Comparison of ENCODE assay signal across 7 cellular contexts in genomic region chr5:26700759-26701384, GRCh38.
A peak's percentile ranks its signal among the peaks of the same experiment; 100 is the strongest.
DNase-seq lines count a peak whose midpoint lies in the region; ATAC-seq, FAIRE-seq and TF ChIP-seq lines count a peak whose summit lies in the region.

No MANE protein-coding gene starts in this region.

- H3K79me2 ChIP-seq in PC-9 (ENCODE audit: low read depth) = no peaks in the 10 kb centered on the region

- no peaks in the 10 kb centered on the region for H3K9me2 ChIP-seq in PC-9 (ENCODE audit: insufficient read depth)

- TF ChIP-seq CTCF in PC-9 (conservative IDR thresholded peaks at IDR 0.05) = peak; percentile 78
- peak; percentile 33 for TF ChIP-seq CTCF in fibroblast of mammary gland (conservative IDR thresholded peaks at IDR 0.05; ENCODE audit: control insufficient read depth, insufficient read depth, low read depth, low read length)
- TF ChIP-seq CTCF in vagina (IDR thresholded peaks at IDR 0.05) = peak in 1 of 3 experiments; percentile 15

- no peak for FAIRE-seq in urothelium cell line (lab: Jason Lieb, UNC)

- no peaks in the 10 kb centered on the region for H3K9me3 ChIP-seq in PC-9 (ENCODE audit: insufficient read depth, low read depth)
- H3K9me3 ChIP-seq in vagina = no peaks in the 10 kb centered on the region

- H3K27me3 ChIP-seq in PC-9 (ENCODE audit: insufficient read depth, low read depth) (no peaks in the 10 kb centered on the region), vagina (no peaks in the 10 kb centered on the region)

- intact Hi-C loops in PC-9 (cut with micrococcal nuclease; ENCODE audit: unreplicated experiment) (no loop called here), vagina (cut with DNase I) (no loop called here)

- no TSS peak for BruUV-seq in PC-9 (replicated peaks; lab: Mats Ljungman, UMichigan)

- H4K20me1 ChIP-seq in PC-9 (ENCODE audit: insufficient read depth) = no peaks in the 10 kb centered on the region

- DNase-seq in M059J (ENCODE audit: low read depth) (peak; percentile 48), PC-9 (peak in 1 of 2 experiments; percentile 50), fibroblast of mammary gland (ENCODE audit: low read depth) (peak; percentile 10), urothelium cell line (ENCODE audit: low spot score) (peak; percentile 60), vagina (ENCODE audit: extremely low spot score in 2 of 2) (no peak), NCI-H1048 (lab: John Stamatoyannopoulos, UW) (no peak)

- H3K4me1 ChIP-seq in PC-9 (replicated peaks; ENCODE audit: insufficient read depth) (no peaks in the 10 kb centered on the region), vagina (no peaks in the 10 kb centered on the region)

- TF ChIP-seq POLR2A in vagina (IDR thresholded peaks at IDR 0.05) = no peak

- POLR2A ChIA-PET in PC-9 (lab: Charles Lee; ENCODE audit: unreplicated experiment) = no interaction called here

- no peaks in the 10 kb centered on the region for H3K36me3 ChIP-seq in PC-9 (ENCODE audit: low read depth)
- no peaks in the 10 kb centered on the region for H3K36me3 ChIP-seq in vagina

- CTCF ChIA-PET in PC-9 (lab: Charles Lee) = interaction anchor here (0.6 kb wide), 1 partner anchor 1330 kb away, joined by 3 read pairs; no protein-coding TSS in a partner anchor

- H3F3A ChIP-seq in PC-9 (ENCODE audit: insufficient read depth, low read depth) = no peaks in the 10 kb centered on the region

- ATAC-seq in GM18868 (IDR thresholded peaks at IDR 0.05; ENCODE audit: unreplicated experiment) = peak; percentile 93

- H3K27ac ChIP-seq in PC-9 (no peak overlapping the region), vagina (no peak overlapping the region)

- H3K4me3 ChIP-seq in PC-9 = no peak overlapping the region
- no peak overlapping the region for H3K4me3 ChIP-seq in fibroblast of mammary gland (ENCODE audit: control insufficient read depth, low read depth, low read length)
- no peak overlapping the region for H3K4me3 ChIP-seq in vagina

- H3K4me2 ChIP-seq in PC-9 = no peak overlapping the region

- H2AFZ ChIP-seq in PC-9 = no peak overlapping the region

Comparison
In these comparisons a context has a peak if more than half of its experiments do, and no peak if none do; other contexts are left out.
1. DNase-seq: peak in M059J (single experiment), fibroblast of mammary gland (single experiment) and urothelium cell line (single experiment); none in vagina (0 of 2) and NCI-H1048 (single experiment).